Comparison of ENCODE assay signal across 8 cellular contexts in the genomic region with DNA sequence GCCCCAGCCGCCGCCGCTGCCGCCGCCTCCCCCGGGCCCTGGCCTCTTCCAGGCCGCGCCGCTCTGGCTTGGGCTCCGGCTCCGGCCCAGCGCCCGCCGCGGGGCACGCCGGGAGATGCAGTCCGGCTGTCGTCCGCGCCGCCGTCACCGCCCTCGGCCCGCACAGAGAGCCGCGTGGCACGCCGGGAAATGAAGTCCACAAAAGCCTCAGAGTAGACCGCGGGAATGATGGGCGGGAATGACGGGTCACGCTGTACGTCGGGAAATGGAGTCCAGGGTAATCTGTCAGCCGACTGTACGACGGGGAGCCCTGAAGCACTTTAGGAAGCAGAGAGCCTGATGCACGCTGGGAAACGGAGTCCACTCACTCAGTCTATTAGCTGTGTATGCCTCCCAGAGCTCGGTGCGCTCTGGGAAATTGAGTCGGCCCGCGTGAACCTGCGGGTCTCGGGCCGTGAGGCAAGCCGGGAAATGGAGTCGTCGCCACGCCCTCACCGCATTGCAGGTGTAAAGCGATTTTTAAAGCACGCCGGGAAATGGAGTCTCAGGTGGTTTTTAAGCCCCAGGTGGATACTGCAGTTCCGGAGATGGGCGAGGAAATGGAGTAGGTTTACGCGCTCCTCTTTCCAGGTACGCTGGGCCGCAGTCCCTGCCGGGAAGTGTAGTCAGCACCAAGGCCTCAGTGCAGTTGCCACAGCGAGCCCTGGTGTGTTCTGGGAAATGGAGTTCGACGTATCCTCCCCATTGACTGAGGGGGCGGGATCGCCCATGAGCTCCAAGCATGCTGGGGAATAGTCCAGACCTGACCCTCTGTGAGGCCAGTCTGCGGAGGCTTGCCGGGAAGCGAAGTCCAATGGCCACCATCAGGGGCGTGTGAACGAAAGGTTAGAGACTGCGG. TPM values are rescaled to one million over a fixed set of nuclear protein-coding genes. Genes with fewer than 3 reads are reported as not detected.
DNase-seq lines count a peak whose midpoint lies in the region; ATAC-seq and TF ChIP-seq lines count a peak whose summit lies in the region.

A gene (minus strand): TSS at position 91 of the 898 bp plus-strand sequence. CDS start 137 bp downstream, outside the sequence.

- H3K4me1 Mint-ChIP-seq in activated T-helper 17 cell treated with anti-CD3 and anti-CD28 coated beads, Interleukin-2, amount 50 U/mL, for 72 hours, result peaks cover 23% of the 10 kb centered on the region
- H3K4me1 Mint-ChIP-seq in naive B cell, result peaks cover 50 to 66% (median 53%) of the 10 kb centered on the region in 3 donors
- peaks cover 47% of the 10 kb centered on the region for H3K4me1 Mint-ChIP-seq in stimulated activated memory B cell treated with anti-CD40 and anti-IgM and Interleukin-4, amounts not matched to agents 10 μg/mL and 1 μg/mL and 100 μg/mL, for 72 hours

- H3K9me3 Mint-ChIP-seq in activated T-helper 17 cell treated with anti-CD3 and anti-CD28 coated beads, Interleukin-2, amount 50 U/mL, for 72 hours, result no peaks in the 10 kb centered on the region
- no peaks in the 10 kb centered on the region for H3K9me3 Mint-ChIP-seq in naive B cell
- no peaks in the 10 kb centered on the region for H3K9me3 Mint-ChIP-seq in stimulated activated memory B cell treated with anti-CD40 and anti-IgM and Interleukin-4, amounts not matched to agents 10 μg/mL and 1 μg/mL and 100 μg/mL, for 72 hours

- H3K27ac ChIP-seq in RWPE1, result peak within 1 kb of the TSS; percentile 98

- H3K4me3 Mint-ChIP-seq in activated T-helper 17 cell treated with anti-CD3 and anti-CD28 coated beads, Interleukin-2, amount 50 U/mL, for 72 hours, result peak within 1 kb of the TSS; percentile 92
- peak within 1 kb of the TSS; percentile 79 to 98 (median 96) for H3K4me3 Mint-ChIP-seq in naive B cell
- H3K4me3 Mint-ChIP-seq in stimulated activated memory B cell treated with anti-CD40 and anti-IgM and Interleukin-4, amounts not matched to agents 10 μg/mL and 1 μg/mL and 100 μg/mL, for 72 hours, result peak within 1 kb of the TSS; percentile 83

- POLR2A ChIA-PET in RWPE1 (lab: Yijun Ruan, JAX; ENCODE audit: low non-redundant PET), result interaction anchor here (0.6 to 1.2 kb wide), 4 partner anchors 13 to 140 kb away, joined by 3 read pairs; no protein-coding TSS in a partner anchor

- DNase-seq in Daoy (ENCODE audit: low read depth), result peak; percentile 99
- peak; percentile 94 for DNase-seq in GOT3 (lab: John Stamatoyannopoulos, UW)
- peak; percentile 96 for DNase-seq in LNCaP clone FGC (ENCODE audit: low read depth)
- peak; percentile 95 for DNase-seq in RWPE1 (ENCODE audit: low spot score)
- DNase-seq in fibroblast of gingiva (ENCODE audit: low read depth), result peak; percentile 99
- DNase-seq in naive B cell, result peak; percentile 96

- no peak for TF ChIP-seq CTCF in LNCaP clone FGC (IDR thresholded peaks at IDR 0.05; ENCODE audit: control insufficient read depth, extremely low read depth, insufficient read depth)
- TF ChIP-seq CTCF in RWPE1 (conservative IDR thresholded peaks at IDR 0.05; ENCODE audit: low read depth), result no peak

- ATAC-seq in activated T-helper 17 cell treated with anti-CD3 and anti-CD28 coated beads, Interleukin-2, amount 50 U/mL, for 72 hours (replicated peaks), result peak; percentile 80
- ATAC-seq in naive B cell (ENCODE audit: low read depth in 2 of 2), result peak; percentile 70 to 73
- ATAC-seq in stimulated activated memory B cell treated with anti-CD40 and anti-IgM and Interleukin-4, amounts not matched to agents 10 μg/mL and 1 μg/mL and 100 μg/mL, for 72 hours, result peak; percentile 89

- peak within 1 kb of the TSS; percentile 74 for H3K4me3 ChIP-seq in LNCaP clone FGC (ENCODE audit: low read depth, low read length)

- CTCF ChIA-PET in RWPE1 (lab: Yijun Ruan, JAX), result interaction anchor here (0.6 to 2.0 kb wide), 4 partner anchors 36 to 150 kb away, joined by 3 to 12 read pairs (median 4); a partner anchor contains a TSS

- peak within 1 kb of the TSS; percentile 93 for H3K27ac Mint-ChIP-seq in activated T-helper 17 cell treated with anti-CD3 and anti-CD28 coated beads, Interleukin-2, amount 50 U/mL, for 72 hours
- peak within 1 kb of the TSS; percentile 83 to 100 (median 96) for H3K27ac Mint-ChIP-seq in naive B cell
- peak within 1 kb of the TSS; percentile 84 for H3K27ac Mint-ChIP-seq in stimulated activated memory B cell treated with anti-CD40 and anti-IgM and Interleukin-4, amounts not matched to agents 10 μg/mL and 1 μg/mL and 100 μg/mL, for 72 hours

- peaks cover 39% of the 10 kb centered on the region for H3K36me3 Mint-ChIP-seq in activated T-helper 17 cell treated with anti-CD3 and anti-CD28 coated beads, Interleukin-2, amount 50 U/mL, for 72 hours (ENCODE audit: low read depth)
- no peaks in the 10 kb centered on the region for H3K36me3 Mint-ChIP-seq in naive B cell
- H3K36me3 Mint-ChIP-seq in stimulated activated memory B cell treated with anti-CD40 and anti-IgM and Interleukin-4, amounts not matched to agents 10 μg/mL and 1 μg/mL and 100 μg/mL, for 72 hours, result peaks cover 16% of the 10 kb centered on the region

- H3K27me3 Mint-ChIP-seq in activated T-helper 17 cell treated with anti-CD3 and anti-CD28 coated beads, Interleukin-2, amount 50 U/mL, for 72 hours, result no peaks in the 10 kb centered on the region
- no peaks in the 10 kb centered on the region for H3K27me3 Mint-ChIP-seq in naive B cell
- no peaks in the 10 kb centered on the region for H3K27me3 Mint-ChIP-seq in stimulated activated memory B cell treated with anti-CD40 and anti-IgM and Interleukin-4, amounts not matched to agents 10 μg/mL and 1 μg/mL and 100 μg/mL, for 72 hours

RNA-seq across cellular contexts. Expression of the gene that starts here (rescaled TPM):
- 31.1 and 44.7 TPM in 2 replicates for total RNA-seq in Daoy (2014; rRNA removed; shearing (Covaris generic))
- 10 to 100 TPM; 30.3 to 47.2 TPM for total RNA-seq in activated T-helper 17 cell treated with anti-CD3 and anti-CD28 coated beads, Interleukin-2, amount 50 U/mL, for 72 hours
- polyA plus RNA-seq in naive B cell (ENCODE audit: low read depth in 6 of 6), result 10 to 100 TPM; 11.7 to 30.9 (median 18.3) TPM

Comparison
In these comparisons a context has a peak if more than half of its experiments do, and no peak if none do; other contexts are left out.
1. Peak in every context shown above with its lines: DNase-seq, ATAC-seq, H3K4me3 ChIP-seq and H3K27ac ChIP-seq.